ENCODE assay signal across 8 cellular contexts in genomic region chr11:69636512-69636866, GRCh38. TPM values are rescaled to one million over a fixed set of nuclear protein-coding genes. Genes with fewer than 3 reads are reported as not detected.
A peak's percentile ranks its signal among the peaks of the same experiment; 100 is the strongest.
DNase-seq lines count a peak whose midpoint lies in the region; ATAC-seq and TF ChIP-seq lines count a peak whose summit lies in the region.

No MANE protein-coding gene starts in this region.

- no peak for TF ChIP-seq EP300 in suprapubic skin (IDR thresholded peaks at IDR 0.05)

- peak; percentile 59 for ATAC-seq in left lung
- ATAC-seq in HG02759 (IDR thresholded peaks at IDR 0.05; ENCODE audit: unreplicated experiment) = no peak
- ATAC-seq in GM21717 (IDR thresholded peaks at IDR 0.05; ENCODE audit: unreplicated experiment) = no peak

- no peak for TF ChIP-seq POLR2A in suprapubic skin (IDR thresholded peaks at IDR 0.05)

- no peaks in the 10 kb centered on the region for H3K9me3 ChIP-seq in HUES64 (ENCODE audit: insufficient read depth, low read depth, low read length)
- no peaks in the 10 kb centered on the region for H3K9me3 ChIP-seq in left lung
- no peaks in the 10 kb centered on the region for H3K9me3 ChIP-seq in suprapubic skin

- peaks cover 14% of the 10 kb centered on the region; the same call in 1 of the 2 replicates for H3K4me1 ChIP-seq in HUES64 (ENCODE audit: insufficient read depth, low read length)
- H3K4me1 ChIP-seq in left lung = peaks cover 29 to 58% of the 10 kb centered on the region in 2 donors
- peaks cover 54% of the 10 kb centered on the region for H3K4me1 ChIP-seq in suprapubic skin

- H3K27me3 ChIP-seq in HUES64 (ENCODE audit: insufficient read depth, low read length) (peaks cover 40% of the 10 kb centered on the region), left lung (peaks cover 11 to 67% of the 10 kb centered on the region in 2 donors), suprapubic skin (peaks cover 8% of the 10 kb centered on the region)

- peak overlapping the region; percentile 86 for H3K9ac ChIP-seq in HUES64 (ENCODE audit: low read depth, low read length)

- intact Hi-C loops in left lung (cut with DNase I) = no loop called here

- TF ChIP-seq CTCF in 22Rv1 (IDR thresholded peaks at IDR 0.05) (no peak), left lung (IDR thresholded peaks at IDR 0.05) (no peak), suprapubic skin (IDR thresholded peaks at IDR 0.05) (no peak)

- peak overlapping the region; percentile 80 for H3K4me3 ChIP-seq in HUES64 (ENCODE audit: low read length)
- peak overlapping the region; percentile 27 to 78 for H3K4me3 ChIP-seq in left lung
- H3K4me3 ChIP-seq in suprapubic skin = peak overlapping the region; percentile 97

- DNase-seq in dermis microvascular lymphatic vessel endothelial cell (ENCODE audit: low read depth in 2 of 2) = peak; percentile 80 to 82
- peak; percentile 65 to 90 for DNase-seq in left lung
- DNase-seq in suprapubic skin (ENCODE audit: low spot score in 2 of 2) = peak in 1 of 2 donors; percentile 80
- no peak for DNase-seq in NCI-H2029 (lab: John Stamatoyannopoulos, UW)

- H3K27ac ChIP-seq in 22Rv1 = peak overlapping the region; percentile 100
- H3K27ac ChIP-seq in HUES64 (ENCODE audit: low read depth, low read length) = no peak overlapping the region
- H3K27ac ChIP-seq in left lung = peak overlapping the region; percentile 59 to 80
- peak overlapping the region; percentile 78 for H3K27ac ChIP-seq in suprapubic skin

- WGBS in HUES64 = under 1% methylated on average over 43 of the region's 43 CpGs
- 34% methylated on average over 7 of the region's 43 CpGs for WGBS in suprapubic skin

- H3K36me3 ChIP-seq in HUES64 (ENCODE audit: insufficient read depth, low read length) = no peaks in the 10 kb centered on the region
- no peaks in the 10 kb centered on the region for H3K36me3 ChIP-seq in left lung
- no peaks in the 10 kb centered on the region for H3K36me3 ChIP-seq in suprapubic skin

RNA-seq across cellular contexts. Expression of gene CCND1, which starts 4.5 kb away (rescaled TPM):
- 94.0 TPM for polyA plus RNA-seq in HUES64 (2013, experiment 1 of 2)
- polyA plus RNA-seq in HUES64 (2013, experiment 2 of 2) = 118 TPM
- total RNA-seq in dermis microvascular lymphatic vessel endothelial cell (222 and 302 TPM in 2 replicates), left lung (100 to 1,000 TPM; 243 to 581 TPM), suprapubic skin (100 to 1,000 TPM; 161 to 340 (median 270) TPM)

RNA-seq across cellular contexts. Expression of gene LTO1, which starts 38.7 kb away (rescaled TPM):
- polyA plus RNA-seq in HUES64 (2013, experiment 1 of 2) = 10.7 TPM
- polyA plus RNA-seq in HUES64 (2013, experiment 2 of 2) = 13.1 TPM
- total RNA-seq in dermis microvascular lymphatic vessel endothelial cell (10.1 and 10.6 TPM in 2 replicates), left lung (10 to 100 TPM; 18.0 to 21.6 TPM), suprapubic skin (10 to 100 TPM; 20.6 to 41.4 (median 22.7) TPM)
